In genomic region chr15:47415539-47415971, GRCh38 we compare ENCODE assay signal across 1 cellular context.
A peak's percentile ranks its signal among the peaks of the same experiment; 100 is the strongest.
TF ChIP-seq lines count a peak whose summit lies in the region.

No MANE protein-coding gene starts in this region.

TF ChIP-seq in HepG2, 621 proteins besides CTCF, POLR2A, EP300 and RAD21 (continued from another document and continues in another):
- TF ChIP-seq REXO4 (CRISPR knock-in tag; IDR thresholded peaks at IDR 0.05; ENCODE audit: borderline replicate concordance) = no peak
- no peak for TF ChIP-seq PTBP1 (IDR thresholded peaks at IDR 0.05; ENCODE audit: low read depth, low read length, poor library complexity, severe bottlenecking)
- 0 out of 2 replicates have a peak, but pooled peaks have one; percentile 26 for TF ChIP-seq ZNF503 (CRISPR knock-in tag; IDR thresholded peaks at IDR 0.05)
- 0 out of 2 replicates have a peak, but pooled peaks have one; percentile 29 for TF ChIP-seq MIXL1 (CRISPR knock-in tag; IDR thresholded peaks at IDR 0.05)
- TF ChIP-seq MAFK (conservative IDR thresholded peaks at IDR 0.05 in 1 of 2, IDR thresholded peaks at IDR 0.05 in 1 of 2; ENCODE audit: low read length in 2 of 2) = no peak
- peak; percentile 73 for TF ChIP-seq FOXA3 (CRISPR knock-in tag; IDR thresholded peaks at IDR 0.05)
- no peak for TF ChIP-seq KDM3A (CRISPR knock-in tag; IDR thresholded peaks at IDR 0.05; ENCODE audit: low read depth)
- no peak for TF ChIP-seq ISX (CRISPR knock-in tag; conservative IDR thresholded peaks at IDR 0.05)
- 0 out of 2 replicates have a peak, but pooled peaks have one; percentile 5 for TF ChIP-seq HNF4A (CRISPR knock-in tag; IDR thresholded peaks at IDR 0.05)
- TF ChIP-seq NR2F2 (IDR thresholded peaks at IDR 0.05; ENCODE audit: borderline replicate concordance, low read depth) = peak; percentile 82; the same call in 1 of the 2 replicates
- peak; percentile 70; the same call in 1 of the 2 replicates for TF ChIP-seq NFIC (IDR thresholded peaks at IDR 0.05; ENCODE audit: low read length)
- no peak for TF ChIP-seq ZNF446 (CRISPR knock-in tag; IDR thresholded peaks at IDR 0.05)
- peak; percentile 60; the same call in 1 of the 2 replicates for TF ChIP-seq GATAD2A (CRISPR knock-in tag; IDR thresholded peaks at IDR 0.05)
- peak; percentile 86 for TF ChIP-seq HHEX (CRISPR knock-in tag; IDR thresholded peaks at IDR 0.05)
- TF ChIP-seq ZNF670 (CRISPR knock-in tag; IDR thresholded peaks at IDR 0.05; ENCODE audit: borderline replicate concordance) = 0 out of 2 replicates have a peak, but pooled peaks have one; percentile 14
- TF ChIP-seq SALL1 (CRISPR knock-in tag; IDR thresholded peaks at IDR 0.05) = peak; percentile 37; the same call in 1 of the 2 replicates
- 0 out of 2 replicates have a peak, but pooled peaks have one; percentile 28 for TF ChIP-seq TCF7 (IDR thresholded peaks at IDR 0.05; ENCODE audit: low read depth)
- peak; percentile 62; the same call in 1 of the 2 replicates for TF ChIP-seq ZNF362 (CRISPR knock-in tag; IDR thresholded peaks at IDR 0.05; ENCODE audit: borderline replicate concordance)
- peak; percentile 76 for TF ChIP-seq PAXIP1 (CRISPR knock-in tag; conservative IDR thresholded peaks at IDR 0.05)
- TF ChIP-seq EED (CRISPR knock-in tag; IDR thresholded peaks at IDR 0.05) = no peak
- TF ChIP-seq ZNF281 (CRISPR knock-in tag; IDR thresholded peaks at IDR 0.05; ENCODE audit: borderline replicate concordance) = peak; percentile 43; the same call in 1 of the 2 replicates
- TF ChIP-seq ZNF609 (CRISPR knock-in tag; IDR thresholded peaks at IDR 0.05; ENCODE audit: borderline replicate concordance) = peak; percentile 94
- peak; percentile 15; the same call in 1 of the 2 replicates for TF ChIP-seq KAT2B (IDR thresholded peaks at IDR 0.05; ENCODE audit: borderline replicate concordance, low read depth, low read length)
- peak; percentile 45; the same call in 1 of the 2 replicates for TF ChIP-seq HMG20A (CRISPR knock-in tag; IDR thresholded peaks at IDR 0.05; ENCODE audit: borderline replicate concordance)
- no peak for TF ChIP-seq ZNF180 (CRISPR knock-in tag; IDR thresholded peaks at IDR 0.05; ENCODE audit: borderline replicate concordance, low read depth)
- no peak for TF ChIP-seq BCLAF1 (IDR thresholded peaks at IDR 0.05)
- peak; percentile 55 for TF ChIP-seq ARID5B (CRISPR knock-in tag; IDR thresholded peaks at IDR 0.05)
